11 cellular contexts compared by ENCODE assay signal in genomic region chr11:108698844-108699642, GRCh38. TPM values are rescaled to one million over a fixed set of nuclear protein-coding genes. Genes with fewer than 3 reads are reported as not detected.
DNase-seq lines count a peak whose midpoint lies in the region; ATAC-seq lines count a peak whose summit lies in the region.
"Had no signal": no experiment of that assay in that cellular context is flagged by ENCODE, and none has a peak within 500 bp of the region (broad histone marks: within the 10 kb centered on the region; RNA-seq: fewer than 3 reads in every experiment).

No MANE protein-coding gene starts in this region.

- no peaks in the 10 kb centered on the region for H3K9me3 Mint-ChIP-seq in effector memory CD8-positive, alpha-beta T cell
- H3K9me3 Mint-ChIP-seq: activated T-cell treated with anti-CD3 and anti-CD28 coated beads, Interleukin-2, amount 50 U/mL, for 24 hours had no signal

- H3K4me1 Mint-ChIP-seq in effector memory CD8-positive, alpha-beta T cell (ENCODE audit: low read depth in 2 of 2), result no peaks in the 10 kb centered on the region

- ATAC-seq in GM18867 (IDR thresholded peaks at IDR 0.05; ENCODE audit: unreplicated experiment) (peak; percentile 82), GM21825 (IDR thresholded peaks at IDR 0.05; ENCODE audit: unreplicated experiment) (peak; percentile 65), HG03457 (IDR thresholded peaks at IDR 0.05; ENCODE audit: unreplicated experiment) (peak; percentile 84), left ventricle myocardium superior (no peak)
- no peak for ATAC-seq in effector memory CD8-positive, alpha-beta T cell (replicated peaks)
- ATAC-seq: left cardiac atrium had no signal

- intact Hi-C loops in left ventricle myocardium superior (cut with micrococcal nuclease), result no loop called here

- no peak overlapping the region for H3K4me3 Mint-ChIP-seq in effector memory CD8-positive, alpha-beta T cell
- H3K4me3 Mint-ChIP-seq: activated T-cell treated with anti-CD3 and anti-CD28 coated beads, Interleukin-2, amount 50 U/mL, for 24 hours had no signal

- H3K36me3 Mint-ChIP-seq in effector memory CD8-positive, alpha-beta T cell (ENCODE audit: insufficient read depth), result peaks cover 30% of the 10 kb centered on the region

- peak; percentile 5 for DNase-seq in left kidney (ENCODE audit: low read depth, low spot score)
- DNase-seq in left ventricle myocardium superior, result no peak
- no peak for DNase-seq in stimulated activated CD4-positive, alpha-beta T cell treated with anti-CD3 and anti-CD28 coated beads, Interleukin-1b, Interleukin-23, amount 100 ng/mL, for 48 hours
- no peak for DNase-seq in AG20443 (ENCODE audit: low spot score)
- DNase-seq in effector memory CD8-positive, alpha-beta T cell, result no peak
- DNase-seq: activated T-cell treated with anti-CD3 and anti-CD28 coated beads, Interleukin-2, amount 50 U/mL, for 24 hours; left cardiac atrium; stimulated activated CD4-positive, alpha-beta T cell treated with anti-CD3 and anti-CD28 coated beads, Interleukin-12 subunit alpha, Interleukin-12 subunit beta, amount 100 ng/mL, for 4 hours had no signal

- H3K27ac Mint-ChIP-seq in effector memory CD8-positive, alpha-beta T cell, result peak overlapping the region in 1 of 2 donors; percentile 14
- H3K27ac Mint-ChIP-seq: activated T-cell treated with anti-CD3 and anti-CD28 coated beads, Interleukin-2, amount 50 U/mL, for 24 hours had no signal

- H3K27me3 Mint-ChIP-seq in effector memory CD8-positive, alpha-beta T cell, result no peaks in the 10 kb centered on the region
- H3K27me3 Mint-ChIP-seq: activated T-cell treated with anti-CD3 and anti-CD28 coated beads, Interleukin-2, amount 50 U/mL, for 24 hours had no signal

RNA-seq across cellular contexts. Expression of gene DDX10, which starts 34.2 kb away (rescaled TPM):
- 17.3 TPM for total RNA-seq in left ventricle myocardium superior

Comparison
In these comparisons a context has a peak if more than half of its experiments do, and no peak if none do; other contexts are left out.
1. ATAC-seq: peak in GM18867 (single experiment), GM21825 (single experiment) and HG03457 (single experiment); none in left ventricle myocardium superior (single experiment) and effector memory CD8-positive, alpha-beta T cell (single experiment).